In genomic region chr6:165884813-165885765, GRCh38 we compare ENCODE assay signal across 8 cellular contexts.
DNase-seq lines count a peak whose midpoint lies in the region; FAIRE-seq and TF ChIP-seq lines count a peak whose summit lies in the region.

No MANE protein-coding gene starts in this region.

- no peak overlapping the region for H3K27ac ChIP-seq in hepatocyte
- no peak overlapping the region for H3K27ac ChIP-seq in small intestine (ENCODE audit: low read depth in 1 of 2, low read length in 1 of 2)

- no peaks in the 10 kb centered on the region for H3K27me3 ChIP-seq in H7 (ENCODE audit: control insufficient read depth, insufficient read depth, low read length)
- no peaks in the 10 kb centered on the region for H3K27me3 ChIP-seq in MG63
- no peaks in the 10 kb centered on the region for H3K27me3 ChIP-seq in hepatocyte
- H3K27me3 ChIP-seq in small intestine (ENCODE audit: control insufficient read depth in 2 of 2, insufficient read depth in 2 of 2, low read length in 2 of 2): no peaks in the 10 kb centered on the region

- no peaks in the 10 kb centered on the region for H3K79me2 ChIP-seq in hepatocyte

- no peaks in the 10 kb centered on the region for H4K20me1 ChIP-seq in hepatocyte (ENCODE audit: insufficient read depth, poor library complexity, severe bottlenecking)

- TF ChIP-seq CTCF in GM12864 (IDR thresholded peaks at IDR 0.05; ENCODE audit: low read depth, low read length, missing control alignments) (peak; percentile 87), hepatocyte (IDR thresholded peaks at IDR 0.05; ENCODE audit: poor library complexity) (peak; percentile 92)

- no peaks in the 10 kb centered on the region for H3K9me2 ChIP-seq in hepatocyte (replicated peaks; ENCODE audit: insufficient read depth)

- H2AFZ ChIP-seq in hepatocyte: no peak overlapping the region

- H3K4me3 ChIP-seq in GM12864 (ENCODE audit: low read depth, low read length) (no peak overlapping the region), H7 (ENCODE audit: insufficient read depth, low read depth, low read length) (no peak overlapping the region), MG63 (no peak overlapping the region), hepatocyte (no peak overlapping the region), small intestine (ENCODE audit: low read depth in 1 of 2, low read length in 2 of 2) (no peak overlapping the region)

- no peaks in the 10 kb centered on the region for H3K36me3 ChIP-seq in H7 (replicated peaks; ENCODE audit: control insufficient read depth, insufficient read depth, low read length)
- H3K36me3 ChIP-seq in MG63: no peaks in the 10 kb centered on the region
- no peaks in the 10 kb centered on the region for H3K36me3 ChIP-seq in hepatocyte (replicated peaks; ENCODE audit: insufficient read depth, low read depth)
- H3K36me3 ChIP-seq in small intestine (ENCODE audit: control insufficient read depth in 2 of 2, insufficient read depth in 2 of 2, low read length in 2 of 2): no peaks in the 10 kb centered on the region

- H3K4me1 ChIP-seq in hepatocyte (ENCODE audit: insufficient read depth) (no peaks in the 10 kb centered on the region), small intestine (ENCODE audit: control insufficient read depth in 2 of 2, insufficient read depth in 1 of 2, low read depth in 1 of 2, low read length in 1 of 2) (no peaks in the 10 kb centered on the region)

- FAIRE-seq in small intestine (lab: Jason Lieb, UNC): no peak

- WGBS in hepatocyte (ENCODE audit: low lambda C conversion rate, missing lambda C conversion rate): 36% methylated on average over 32 of the region's 32 CpGs
- 35 to 41% (median 37%) methylated on average over 32 of the region's 32 CpGs for WGBS in small intestine, 3 donors

- H3K9me3 ChIP-seq in MG63 (no peaks in the 10 kb centered on the region; the same call in 1 of the 2 replicates), hepatocyte (ENCODE audit: low read depth) (no peaks in the 10 kb centered on the region), small intestine (ENCODE audit: control insufficient read depth, low read depth) (no peaks in the 10 kb centered on the region)

- DNase-seq in GM12864 (ENCODE audit: low read depth) (peak; percentile 13), H7 (peak; percentile 86), MG63 (peak; percentile 60), T-helper 9 cell (peak; percentile 42), anterior cingulate cortex (lab: John Stamatoyannopoulos, UW) (peak in 53 of 58 donors; percentile 15 to 84 (median 50)), hepatocyte (ENCODE audit: low spot score) (peak; percentile 89), small intestine (peak; percentile 61), NCI-H1105 (lab: John Stamatoyannopoulos, UW) (no peak)

- H3K4me2 ChIP-seq in hepatocyte: no peak overlapping the region
